Comparison of ENCODE assay signal across 18 cellular contexts in the genomic region with DNA sequence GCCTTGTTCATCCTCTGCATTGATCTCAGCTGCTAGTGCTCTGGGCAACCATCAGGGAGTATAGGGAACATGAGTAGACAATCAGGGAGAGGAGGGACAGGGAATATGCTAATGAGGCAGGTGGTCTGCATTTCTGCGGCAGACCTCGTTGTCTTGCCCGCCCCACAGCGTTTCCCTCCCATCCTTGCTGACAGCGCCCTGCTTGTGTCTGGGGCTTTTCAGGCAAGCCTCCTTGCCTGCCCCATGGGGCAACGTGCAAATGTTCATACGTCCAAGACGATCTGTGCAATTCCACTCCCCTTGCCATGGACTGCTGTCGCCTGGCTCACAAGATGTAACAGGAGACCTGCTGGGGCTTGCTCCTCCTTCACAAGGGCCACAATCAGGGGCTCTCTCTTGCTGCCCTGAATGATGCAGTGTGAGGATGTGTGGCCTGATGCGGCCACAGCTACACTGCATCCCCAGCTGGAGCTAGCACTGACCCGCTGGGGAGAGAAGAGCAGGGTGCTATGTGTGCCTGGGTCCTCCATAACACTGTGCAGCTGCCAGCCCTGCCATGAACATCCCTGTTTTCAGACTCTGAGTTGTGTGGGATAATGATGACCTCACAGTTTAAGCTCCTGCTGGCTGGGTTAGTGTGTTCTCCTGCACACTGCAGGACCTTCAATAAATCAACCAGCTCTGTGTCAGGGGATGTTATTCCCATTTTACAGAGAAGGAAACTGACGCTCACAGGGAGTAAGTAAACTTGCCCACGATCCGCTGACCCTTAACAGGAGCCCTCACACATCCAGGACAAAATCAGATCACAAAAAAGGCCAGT.
DNase-seq lines count a peak whose midpoint lies in the region.
"Had no signal": no experiment of that assay in that cellular context is flagged by ENCODE, and none has a peak within 500 bp of the region (broad histone marks: within the 10 kb centered on the region; RNA-seq: fewer than 3 reads in every experiment).

No MANE protein-coding gene starts in this region.

- peak; percentile 4 for DNase-seq in NCI-H1436 (lab: John Stamatoyannopoulos, UW)
- no peak for DNase-seq in NCI-H1436 treated with DMSO at 0.1 percent for 48 hours (lab: John Stamatoyannopoulos, UW)
- peak; percentile 32 for DNase-seq in H7
- DNase-seq in globus pallidus (ENCODE audit: low spot score), result peak; percentile 20
- DNase-seq in pons (ENCODE audit: low spot score), result peak; percentile 26
- DNase-seq in putamen (ENCODE audit: low spot score), result no peak
- no peak for DNase-seq in HuH-7 (ENCODE audit: low spot score)
- DNase-seq in stimulated activated CD4-positive, alpha-beta T cell treated with anti-CD3 and anti-CD28 coated beads, Interleukin-4, amount 100 ng/mL, for 4 hours, result no peak
- DNase-seq: DMS79, Karpas-422, NCI-H1048, NCI-H146, NCI-H2081, NCI-H226, NCI-H524 treated with DMSO at 0.1 percent for 48 hours, PC-3, RPMI8226 had no signal

- H3K27me3 ChIP-seq in H7 (ENCODE audit: control insufficient read depth, insufficient read depth, low read length), result no peaks in the 10 kb centered on the region

- no peaks in the 10 kb centered on the region for H3K36me3 ChIP-seq in H7 (replicated peaks; ENCODE audit: control insufficient read depth, insufficient read depth, low read length)
- H3K36me3 ChIP-seq: HAP-1 had no signal

- H3K4me3 ChIP-seq in H7 (ENCODE audit: insufficient read depth, low read depth, low read length), result no peak overlapping the region
- H3K4me3 ChIP-seq: HAP-1 had no signal

Comparison
In these comparisons a context has a peak if more than half of its experiments do, and no peak if none do; other contexts are left out.
1. DNase-seq: peak in NCI-H1436 (single experiment), H7 (single experiment), globus pallidus (single experiment) and pons (single experiment); none in NCI-H1436 treated with DMSO at 0.1 percent for 48 hours (single experiment), putamen (single experiment), HuH-7 (single experiment) and stimulated activated CD4-positive, alpha-beta T cell treated with anti-CD3 and anti-CD28 coated beads, Interleukin-4, amount 100 ng/mL, for 4 hours (0 of 2).